ENCODE assay signal across 11 cellular contexts in the genomic region with DNA sequence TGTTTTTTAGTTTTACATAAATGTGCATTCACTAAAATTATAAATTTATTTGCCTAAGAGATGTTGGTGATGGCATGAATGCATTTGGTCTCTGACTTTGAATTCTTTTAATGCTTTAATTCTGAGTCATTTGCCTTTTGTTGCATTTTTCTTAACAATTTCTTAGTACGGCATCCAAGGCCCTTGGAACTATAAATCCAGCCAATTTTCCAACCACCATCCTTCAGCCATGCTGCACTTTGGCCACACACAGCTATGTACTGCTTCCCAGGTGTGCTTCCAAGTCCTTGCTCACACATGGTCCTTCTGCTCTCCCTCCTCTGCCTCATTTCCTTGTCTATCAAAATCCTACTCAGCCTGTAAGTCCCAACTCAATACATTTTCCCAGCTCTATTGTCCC.
DNase-seq lines count a peak whose midpoint lies in the region; ATAC-seq and TF ChIP-seq lines count a peak whose summit lies in the region.
"Had no signal": no experiment of that assay in that cellular context is flagged by ENCODE, and none has a peak within 500 bp of the region (broad histone marks: within the 10 kb centered on the region; RNA-seq: fewer than 3 reads in every experiment).

No MANE protein-coding gene starts in this region.

- H3K4me3 ChIP-seq in fibroblast of pulmonary artery (replicated peaks; ENCODE audit: low read depth, low read length) (no peak overlapping the region), stomach smooth muscle (ENCODE audit: low read length in 2 of 2) (no peak overlapping the region)

- peaks cover 67% of the 10 kb centered on the region for H3K4me1 ChIP-seq in stomach smooth muscle (ENCODE audit: control insufficient read depth, insufficient read depth, low read length)

- H3K27ac ChIP-seq in stomach smooth muscle (ENCODE audit: low read length), result peak overlapping the region; percentile 49

- H3K27me3 ChIP-seq in stomach smooth muscle (ENCODE audit: control insufficient read depth in 1 of 2, insufficient read depth in 2 of 2, low read length in 2 of 2), result no peaks in the 10 kb centered on the region

- DNase-seq in ELR (ENCODE audit: low read depth) (peak; percentile 77), fibroblast of pulmonary artery (ENCODE audit: low read depth) (peak; percentile 69), NCI-H2171 treated with DMSO at 0.1 percent for 48 hours (lab: John Stamatoyannopoulos, UW) (no peak), hypothalamus (lab: John Stamatoyannopoulos, UW) (no peak)
- no peak for DNase-seq in activated effector memory CD4-positive, alpha-beta T cell treated with Interleukin-2 at 50 U/mL for 16 hours
- DNase-seq: DMS79; naive B cell; stimulated activated CD4-positive, alpha-beta T cell treated with anti-CD3 and anti-CD28 coated beads, Interleukin-1b, Interleukin-23, amount 100 ng/mL, for 48 hours had no signal

- ATAC-seq in SK-N-SH treated with all-trans-retinoic acid at 6 μM for 48 hours (peak; percentile 13; the same call in 2 of the 3 replicates), GM21529 (IDR thresholded peaks at IDR 0.05; ENCODE audit: unreplicated experiment) (no peak)

- no peak overlapping the region for H3K9ac ChIP-seq in stomach smooth muscle (ENCODE audit: low read length in 2 of 2)

- H3K36me3 ChIP-seq in stomach smooth muscle (ENCODE audit: control insufficient read depth in 2 of 2, insufficient read depth in 2 of 2, low read length in 2 of 2), result no peaks in the 10 kb centered on the region

- H3K9me3 ChIP-seq in stomach smooth muscle (ENCODE audit: control insufficient read depth in 2 of 2, low read length in 2 of 2), result no peaks in the 10 kb centered on the region

- no peak for TF ChIP-seq CTCF in fibroblast of pulmonary artery (IDR thresholded peaks at IDR 0.05; ENCODE audit: low read length, missing control alignments)

TF ChIP-seq in SK-N-SH treated with all-trans-retinoic acid at 6 μM for 48 hours, 23 proteins besides CTCF, POLR2A, EP300 and RAD21:
- 0 out of 2 replicates have a peak, but pooled peaks have one; percentile 47 for TF ChIP-seq ZFP3 (CRISPR knock-in tag; IDR thresholded peaks at IDR 0.05)
- TF ChIP-seq, protein P1, sequence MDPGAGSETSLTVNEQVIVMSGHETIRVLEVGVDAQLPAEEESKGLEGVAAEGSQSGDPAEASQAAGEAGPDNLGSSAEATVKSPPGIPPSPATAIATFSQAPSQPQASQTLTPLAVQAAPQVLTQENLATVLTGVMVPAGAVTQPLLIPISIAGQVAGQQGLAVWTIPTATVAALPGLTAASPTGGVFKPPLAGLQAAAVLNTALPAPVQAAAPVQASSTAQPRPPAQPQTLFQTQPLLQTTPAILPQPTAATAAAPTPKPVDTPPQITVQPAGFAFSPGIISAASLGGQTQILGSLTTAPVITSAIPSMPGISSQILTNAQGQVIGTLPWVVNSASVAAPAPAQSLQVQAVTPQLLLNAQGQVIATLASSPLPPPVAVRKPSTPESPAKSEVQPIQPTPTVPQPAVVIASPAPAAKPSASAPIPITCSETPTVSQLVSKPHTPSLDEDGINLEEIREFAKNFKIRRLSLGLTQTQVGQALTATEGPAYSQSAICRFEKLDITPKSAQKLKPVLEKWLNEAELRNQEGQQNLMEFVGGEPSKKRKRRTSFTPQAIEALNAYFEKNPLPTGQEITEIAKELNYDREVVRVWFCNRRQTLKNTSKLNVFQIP (CRISPR knock-in tag; IDR thresholded peaks at IDR 0.05; ENCODE audit: borderline replicate concordance, low read depth), result no peak
- TF ChIP-seq ZNF565 (CRISPR knock-in tag; conservative IDR thresholded peaks at IDR 0.05; ENCODE audit: low read depth), result no peak
- TF ChIP-seq, protein P2, sequence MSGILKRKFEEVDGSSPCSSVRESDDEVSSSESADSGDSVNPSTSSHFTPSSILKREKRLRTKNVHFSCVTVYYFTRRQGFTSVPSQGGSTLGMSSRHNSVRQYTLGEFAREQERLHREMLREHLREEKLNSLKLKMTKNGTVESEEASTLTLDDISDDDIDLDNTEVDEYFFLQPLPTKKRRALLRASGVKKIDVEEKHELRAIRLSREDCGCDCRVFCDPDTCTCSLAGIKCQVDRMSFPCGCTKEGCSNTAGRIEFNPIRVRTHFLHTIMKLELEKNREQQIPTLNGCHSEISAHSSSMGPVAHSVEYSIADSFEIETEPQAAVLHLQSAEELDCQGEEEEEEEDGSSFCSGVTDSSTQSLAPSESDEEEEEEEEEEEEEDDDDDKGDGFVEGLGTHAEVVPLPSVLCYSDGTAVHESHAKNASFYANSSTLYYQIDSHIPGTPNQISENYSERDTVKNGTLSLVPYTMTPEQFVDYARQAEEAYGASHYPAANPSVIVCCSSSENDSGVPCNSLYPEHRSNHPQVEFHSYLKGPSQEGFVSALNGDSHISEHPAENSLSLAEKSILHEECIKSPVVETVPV (CRISPR knock-in tag; IDR thresholded peaks at IDR 0.05), result peak; percentile 58; the same call in 1 of the 2 replicates
- TF ChIP-seq SNAI2 (CRISPR knock-in tag; IDR thresholded peaks at IDR 0.05), result no peak
- TF ChIP-seq, protein P3, sequence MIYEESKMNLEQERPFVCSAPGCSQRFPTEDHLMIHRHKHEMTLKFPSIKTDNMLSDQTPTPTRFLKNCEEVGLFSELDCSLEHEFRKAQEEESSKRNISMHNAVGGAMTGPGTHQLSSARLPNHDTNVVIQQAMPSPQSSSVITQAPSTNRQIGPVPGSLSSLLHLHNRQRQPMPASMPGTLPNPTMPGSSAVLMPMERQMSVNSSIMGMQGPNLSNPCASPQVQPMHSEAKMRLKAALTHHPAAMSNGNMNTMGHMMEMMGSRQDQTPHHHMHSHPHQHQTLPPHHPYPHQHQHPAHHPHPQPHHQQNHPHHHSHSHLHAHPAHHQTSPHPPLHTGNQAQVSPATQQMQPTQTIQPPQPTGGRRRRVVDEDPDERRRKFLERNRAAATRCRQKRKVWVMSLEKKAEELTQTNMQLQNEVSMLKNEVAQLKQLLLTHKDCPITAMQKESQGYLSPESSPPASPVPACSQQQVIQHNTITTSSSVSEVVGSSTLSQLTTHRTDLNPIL (CRISPR knock-in tag; IDR thresholded peaks at IDR 0.05; ENCODE audit: low read depth), result 0 out of 2 replicates have a peak, but pooled peaks have one; percentile 19
- no peak for TF ChIP-seq BACH2 (CRISPR knock-in tag; IDR thresholded peaks at IDR 0.05; ENCODE audit: borderline replicate concordance)
- no peak for TF ChIP-seq ZNF8 (CRISPR knock-in tag; IDR thresholded peaks at IDR 0.05)
- TF ChIP-seq, protein P4, sequence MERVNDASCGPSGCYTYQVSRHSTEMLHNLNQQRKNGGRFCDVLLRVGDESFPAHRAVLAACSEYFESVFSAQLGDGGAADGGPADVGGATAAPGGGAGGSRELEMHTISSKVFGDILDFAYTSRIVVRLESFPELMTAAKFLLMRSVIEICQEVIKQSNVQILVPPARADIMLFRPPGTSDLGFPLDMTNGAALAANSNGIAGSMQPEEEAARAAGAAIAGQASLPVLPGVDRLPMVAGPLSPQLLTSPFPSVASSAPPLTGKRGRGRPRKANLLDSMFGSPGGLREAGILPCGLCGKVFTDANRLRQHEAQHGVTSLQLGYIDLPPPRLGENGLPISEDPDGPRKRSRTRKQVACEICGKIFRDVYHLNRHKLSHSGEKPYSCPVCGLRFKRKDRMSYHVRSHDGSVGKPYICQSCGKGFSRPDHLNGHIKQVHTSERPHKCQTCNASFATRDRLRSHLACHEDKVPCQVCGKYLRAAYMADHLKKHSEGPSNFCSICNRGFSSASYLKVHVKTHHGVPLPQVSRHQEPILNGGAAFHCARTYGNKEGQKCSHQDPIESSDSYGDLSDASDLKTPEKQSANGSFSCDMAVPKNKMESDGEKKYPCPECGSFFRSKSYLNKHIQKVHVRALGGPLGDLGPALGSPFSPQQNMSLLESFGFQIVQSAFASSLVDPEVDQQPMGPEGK (CRISPR knock-in tag; IDR thresholded peaks at IDR 0.05; ENCODE audit: borderline replicate concordance), result no peak
- TF ChIP-seq ISL1 (CRISPR knock-in tag; IDR thresholded peaks at IDR 0.05), result peak; percentile 66
- no peak for TF ChIP-seq TCF4 (CRISPR knock-in tag; IDR thresholded peaks at IDR 0.05; ENCODE audit: borderline replicate concordance)
- TF ChIP-seq ESRRG (CRISPR knock-in tag; IDR thresholded peaks at IDR 0.05), result no peak
- TF ChIP-seq PPARA (CRISPR knock-in tag; IDR thresholded peaks at IDR 0.05; ENCODE audit: borderline replicate concordance), result no peak
- TF ChIP-seq GLIS3 (CRISPR knock-in tag; IDR thresholded peaks at IDR 0.05), result no peak
- TF ChIP-seq RARB (CRISPR knock-in tag; IDR thresholded peaks at IDR 0.05), result no peak
- TF ChIP-seq OSR1 (CRISPR knock-in tag; IDR thresholded peaks at IDR 0.05), result 0 out of 2 replicates have a peak, but pooled peaks have one; percentile 51
- TF ChIP-seq CSDC2 (CRISPR knock-in tag; IDR thresholded peaks at IDR 0.05), result peak; percentile 83

Comparison
In these comparisons a context has a peak if more than half of its experiments do, and no peak if none do; other contexts are left out.
1. DNase-seq: peak in ELR (single experiment) and fibroblast of pulmonary artery (single experiment); none in NCI-H2171 treated with DMSO at 0.1 percent for 48 hours (single experiment), activated effector memory CD4-positive, alpha-beta T cell treated with Interleukin-2 at 50 U/mL for 16 hours (single experiment) and hypothalamus (0 of 51).